In genomic region chr12:39805651-39806050, GRCh38 we compare ENCODE assay signal across 25 cellular contexts.
"Had no signal": no experiment of that assay in that cellular context is flagged by ENCODE, and none has a peak within 500 bp of the region (broad histone marks: within the 10 kb centered on the region; RNA-seq: fewer than 3 reads in every experiment).

No MANE protein-coding gene starts in this region.

- H3K4me1 ChIP-seq: gastroesophageal sphincter, psoas muscle, vagina had no signal

- H3K9me3 ChIP-seq: gastroesophageal sphincter, ovary, vagina had no signal

- ATAC-seq: activated CD8-positive, alpha-beta T cell treated with anti-CD3 and anti-CD28 coated beads for 36 hours; activated T-cell treated with anti-CD3 and anti-CD28 coated beads, Interleukin-2, amount 50 U/mL, for 4 hours; activated T-helper 17 cell treated with anti-CD3 and anti-CD28 coated beads, Interleukin-2, amount 50 U/mL, for 72 hours; effector memory CD8-positive, alpha-beta T cell; gastroesophageal sphincter; psoas muscle had no signal

- H3K27ac ChIP-seq: brain microvascular endothelial cell, coronary artery, gastroesophageal sphincter, hepatocyte, ovary, psoas muscle, vagina had no signal

- H3K36me3 ChIP-seq: brain microvascular endothelial cell, gastroesophageal sphincter, ovary, vagina had no signal

- H3K4me3 ChIP-seq: coronary artery, gastroesophageal sphincter, hepatocyte, ovary, psoas muscle, smooth muscle cell, vagina had no signal

- DNase-seq: activated CD4-positive, alpha-beta T cell treated with anti-CD3 and anti-CD28 coated beads for 1 hour; activated CD4-positive, alpha-beta T cell treated with anti-CD3 and anti-CD28 coated beads, Interleukin-2, amount 50 U/mL, for 1 hour; activated CD8-positive, alpha-beta T cell treated with anti-CD3 and anti-CD28 coated beads for 36 hours; activated gamma-delta T cell treated with Interleukin-2 at 50 U/mL for 16 hours; activated naive CD4-positive, alpha-beta T cell treated with anti-CD3 and anti-CD28 coated beads, Interleukin-2, amount 50 U/mL, for 16 hours; activated T-cell treated with anti-CD3 and anti-CD28 coated beads, Interleukin-2, amount 50 U/mL, for 4 hours; amniotic stem cell; brain microvascular endothelial cell; effector memory CD8-positive, alpha-beta T cell; islet precursor cell; naive B cell; ovary; psoas muscle; stimulated activated CD4-positive, alpha-beta T cell treated with anti-CD3 and anti-CD28 coated beads, Interleukin-1b, Interleukin-23, amount 100 ng/mL, for 48 hours; stimulated activated CD4-positive, alpha-beta T cell treated with anti-CD3 and anti-CD28 coated beads, Interleukin-4, amount 100 ng/mL, for 4 hours; stimulated activated CD8-positive, alpha-beta memory T cell treated with anti-CD3 and anti-CD28 coated beads, Interleukin-4, amount 100 ng/mL, for 48 hours; stimulated activated naive CD8-positive, alpha-beta T cell treated with anti-CD3 and anti-CD28 coated beads, Interleukin-15, amount 100 ng/mL, for 72 hours; substantia nigra; T1000 had no signal
